19 cellular contexts compared by ENCODE assay signal in genomic region chr11:66749091-66749490, GRCh38. TPM values are rescaled to one million over a fixed set of nuclear protein-coding genes. Genes with fewer than 3 reads are reported as not detected.
DNase-seq lines count a peak whose midpoint lies in the region; ATAC-seq, FAIRE-seq and TF ChIP-seq lines count a peak whose summit lies in the region.
"Had no signal": no experiment of that assay in that cellular context is flagged by ENCODE, and none has a peak within 500 bp of the region (broad histone marks: within the 10 kb centered on the region; RNA-seq: fewer than 3 reads in every experiment).

No MANE protein-coding gene starts in this region.

- intact Hi-C loops in left cardiac atrium (cut with DNase I): no loop called here

- no peak for TF ChIP-seq CTCF in SU-DHL-6 (IDR thresholded peaks at IDR 0.05; ENCODE audit: insufficient read depth, low read length, poor library complexity, severe bottlenecking)
- no peak for TF ChIP-seq CTCF in lung (IDR thresholded peaks at IDR 0.05; ENCODE audit: control extremely low read depth, extremely low read depth)

- peaks cover 5% of the 10 kb centered on the region; the same call in 1 of the 2 replicates for H3F3A ChIP-seq in SU-DHL-6 (ENCODE audit: insufficient read depth)

- ATAC-seq in lung (ENCODE audit: insufficient read depth, low FRiP score) (no peak), HG02623 (IDR thresholded peaks at IDR 0.05; ENCODE audit: unreplicated experiment) (no peak), left cardiac atrium (no peak)
- ATAC-seq: activated CD4-positive, alpha-beta T cell treated with anti-CD3 and anti-CD28 coated beads for 36 hours; gastrocnemius medialis had no signal

- peaks cover 83% of the 10 kb centered on the region for H3K79me2 ChIP-seq in SU-DHL-6 (ENCODE audit: insufficient read depth, low read length)

- no peak overlapping the region for H2AFZ ChIP-seq in SU-DHL-6 (ENCODE audit: low read depth, low read length, severe bottlenecking)

- no peaks in the 10 kb centered on the region for H4K20me1 ChIP-seq in SU-DHL-6 (ENCODE audit: low read depth, low read length)

- H3K4me3 ChIP-seq in SU-DHL-6 (ENCODE audit: insufficient read depth, low read length, poor library complexity, severe bottlenecking) (no peak overlapping the region), lung (no peak overlapping the region)
- H3K4me3 ChIP-seq: gastrocnemius medialis had no signal

- peak overlapping the region; percentile 31 for H3K4me2 ChIP-seq in SU-DHL-6 (ENCODE audit: low read depth, low read length, poor library complexity, severe bottlenecking)

- H3K4me1 ChIP-seq in lung (ENCODE audit: control insufficient read depth in 2 of 2, insufficient read depth in 2 of 2, low read length in 2 of 2): peaks cover 0 to 3% of the 10 kb centered on the region in 2 donors

- peak; percentile 97 for DNase-seq in DMS79 (lab: John Stamatoyannopoulos, UW)
- peak; percentile 94 for DNase-seq in NCI-H2029 treated with DMSO at 0.1 percent for 48 hours (lab: John Stamatoyannopoulos, UW)
- peak; percentile 65 for DNase-seq in lung (ENCODE audit: low spot score)
- DNase-seq in middle frontal gyrus (ENCODE audit: extremely low spot score, low spot score): no peak
- no peak for DNase-seq in frontal cortex (ENCODE audit: low spot score in 2 of 2)
- DNase-seq in left cardiac atrium: no peak
- DNase-seq: activated CD4-positive, alpha-beta T cell treated with anti-CD3 and anti-CD28 coated beads for 36 hours; activated naive CD4-positive, alpha-beta T cell treated with anti-CD3 and anti-CD28 coated beads, Interleukin-2, amount 10 ng/mL, durations not matched to agents 7 days and 5 days; activated T-cell treated with anti-CD3 and anti-CD28 coated beads for 4 hours; AML-193; effector memory CD4-positive, alpha-beta T cell; gastrocnemius medialis; mesenchymal stem cell; NCI-H2227 treated with DMSO at 0.1 percent for 48 hours; stimulated activated naive CD4-positive, alpha-beta T cell treated with Interleukin-2 at 50 U/mL for 16 hours; T-helper 2 cell had no signal

- H3K36me3 ChIP-seq in SU-DHL-6 (ENCODE audit: low read length) (no peaks in the 10 kb centered on the region), lung (ENCODE audit: control insufficient read depth in 2 of 2, insufficient read depth in 2 of 2, low read length in 2 of 2) (no peaks in the 10 kb centered on the region)
- H3K36me3 ChIP-seq: gastrocnemius medialis had no signal

- H3K27ac ChIP-seq in SU-DHL-6 (ENCODE audit: low read depth, low read length) (peak overlapping the region; percentile 10), lung (ENCODE audit: low read depth in 1 of 2, low read length in 1 of 2) (no peak overlapping the region)
- H3K27ac ChIP-seq: gastrocnemius medialis had no signal

- H3K9me2 ChIP-seq in SU-DHL-6 (replicated peaks; ENCODE audit: insufficient read depth, low read length): no peaks in the 10 kb centered on the region

- H3K9me3 ChIP-seq in SU-DHL-6 (ENCODE audit: insufficient read depth, low read length) (no peaks in the 10 kb centered on the region), lung (ENCODE audit: control insufficient read depth in 2 of 2, insufficient read depth in 1 of 2, low read length in 1 of 2) (no peaks in the 10 kb centered on the region)
- H3K9me3 ChIP-seq: gastrocnemius medialis had no signal

- 72 to 75% methylated on average over 2 of the region's 2 CpGs for WGBS in lung, 2 donors

- no peak overlapping the region for H3K9ac ChIP-seq in SU-DHL-6 (ENCODE audit: low read length)

- no peak for FAIRE-seq in frontal cortex (lab: Jason Lieb, UNC)
- FAIRE-seq: H54 had no signal

- no peaks in the 10 kb centered on the region for H3K27me3 ChIP-seq in SU-DHL-6 (ENCODE audit: low read length)
- H3K27me3 ChIP-seq in lung (ENCODE audit: control insufficient read depth, insufficient read depth): no peaks in the 10 kb centered on the region

RNA-seq across cellular contexts. Expression of gene SPTBN2, which starts 20.1 kb away (rescaled TPM):
- total RNA-seq in lung (10 to 100 TPM; 13.2 to 16.1 TPM), frontal cortex (170 TPM), left cardiac atrium (1 to 10 TPM; 3.2 to 3.8 TPM)
- polyA plus RNA-seq in lung: 1 to 10 TPM; 4.7 to 9.4 TPM

Comparison
In these comparisons a context has a peak if more than half of its experiments do, and no peak if none do; other contexts are left out.
1. DNase-seq: peak in DMS79 (single experiment), NCI-H2029 treated with DMSO at 0.1 percent for 48 hours (single experiment) and lung (single experiment); none in middle frontal gyrus (single experiment), frontal cortex (0 of 2) and left cardiac atrium (single experiment).
2. RNA of gene SPTBN2, which starts 20.1 kb away (total RNA-seq): 170 TPM in frontal cortex (single experiment); 13.2 to 16.1 TPM in lung and 3.2 to 3.8 TPM in left cardiac atrium; every median in the first group is over 10 times any median in the second.